7 cellular contexts compared by ENCODE assay signal in the genomic region with DNA sequence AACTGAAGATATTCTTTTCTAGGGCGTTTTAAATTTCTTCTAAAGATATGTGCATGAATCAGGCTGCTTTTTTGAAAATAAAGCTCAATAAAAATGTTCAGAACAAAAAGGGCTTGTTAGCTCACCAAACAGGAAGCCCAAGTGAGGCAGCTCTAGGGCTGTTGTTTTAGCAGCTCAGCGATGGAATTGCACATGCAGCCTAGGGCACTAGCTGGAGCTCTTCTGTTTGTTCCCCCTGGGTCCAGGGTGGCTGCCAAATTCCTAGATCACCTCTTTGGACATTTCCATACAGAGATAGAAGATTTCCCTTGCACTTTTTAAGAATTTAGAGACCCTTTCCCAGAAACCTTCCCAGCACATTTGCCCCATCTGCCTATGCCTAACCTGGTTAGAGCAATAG. TPM values are rescaled to one million over a fixed set of nuclear protein-coding genes. Genes with fewer than 3 reads are reported as not detected.
A peak's percentile ranks its signal among the peaks of the same experiment; 100 is the strongest.
DNase-seq lines count a peak whose midpoint lies in the region; ATAC-seq, FAIRE-seq and TF ChIP-seq lines count a peak whose summit lies in the region.
"Not testable (repeated sequence)": the region's sequence is repeated elsewhere in the genome, so short reads cannot be mapped to it uniquely, and the experiment has no call there.

No MANE protein-coding gene starts in this region.

- intact Hi-C loops in PC-3 (cut with micrococcal nuclease); endothelial cell of umbilical vein (cut with micrococcal nuclease): not testable (repeated sequence)

- peaks cover 28% of the 10 kb centered on the region for H3K36me3 Mint-ChIP-seq in GM23338 (ENCODE audit: low read depth)

- H3K4me1 Mint-ChIP-seq in GM23338, result not testable (repeated sequence)

- POLR2A ChIA-PET in PC-3 (lab: Charles Lee; ENCODE audit: unreplicated experiment); endothelial cell of umbilical vein (lab: Charles Lee): not testable (repeated sequence)

- H3K4me3 ChIP-seq in GM23338; PC-3 (ENCODE audit: low read length); endothelial cell of umbilical vein (replicated peaks in 1 of 3; ENCODE audit: insufficient read depth in 1 of 3, low read depth in 1 of 3, low read length in 3 of 3): not testable (repeated sequence)

- H3K9ac ChIP-seq in PC-3 (ENCODE audit: low read length); endothelial cell of umbilical vein (replicated peaks; ENCODE audit: extremely low read depth, insufficient read depth, low read length): not testable (repeated sequence)

- not testable (repeated sequence) for H3K27me3 Mint-ChIP-seq in GM23338 (ENCODE audit: insufficient read depth, low read depth, poor library complexity)

- not testable (repeated sequence) for H3K27ac ChIP-seq in GM23338 (ENCODE audit: low read depth); PC-3 (ENCODE audit: low read length); endothelial cell of umbilical vein (ENCODE audit: insufficient read depth, low read depth, low read length)
- H3K27ac ChIP-seq in VCaP, result peak overlapping the region; percentile 25; the same call in 1 of the 2 replicates

- H3K4me1 ChIP-seq in GM23338 (ENCODE audit: insufficient read depth); PC-3 (ENCODE audit: insufficient read depth, low read length); endothelial cell of umbilical vein (ENCODE audit: control insufficient read depth, extremely low read depth, insufficient read depth, low read length): not testable (repeated sequence)

- not testable (repeated sequence) for H3K36me3 ChIP-seq in GM23338 (ENCODE audit: insufficient read depth); PC-3 (ENCODE audit: low read depth, low read length); endothelial cell of umbilical vein (ENCODE audit: control insufficient read depth in 2 of 2, extremely low read depth in 1 of 2, insufficient read depth in 2 of 2, low read length in 2 of 2)

- H3K9me3 Mint-ChIP-seq in GM23338, result not testable (repeated sequence)

- FAIRE-seq in endothelial cell of umbilical vein (lab: Jason Lieb, UNC), result not testable (repeated sequence)

- peaks cover 27% of the 10 kb centered on the region for H3K79me2 ChIP-seq in GM23338 (replicated peaks; ENCODE audit: insufficient read depth)
- H3K79me2 ChIP-seq in PC-3 (ENCODE audit: low read length); endothelial cell of umbilical vein (ENCODE audit: control insufficient read depth, insufficient read depth, low read length): not testable (repeated sequence)

- H3K9me3 ChIP-seq in PC-3 (ENCODE audit: low read length); endothelial cell of umbilical vein (replicated peaks; ENCODE audit: control insufficient read depth, insufficient read depth, low read length): not testable (repeated sequence)

- not testable (repeated sequence) for H4K20me1 ChIP-seq in GM23338 (replicated peaks; ENCODE audit: insufficient read depth); PC-3 (ENCODE audit: low read length); endothelial cell of umbilical vein (replicated peaks; ENCODE audit: control insufficient read depth, extremely low read depth, insufficient read depth, low read length)

- dilution Hi-C loops in endothelial cell of umbilical vein (cut with MboI; ENCODE audit: extremely low pct_ligation_motif_present, low sequenced_read_pairs), result not testable (repeated sequence)

- TF ChIP-seq POLR2A in endothelial cell of umbilical vein (IDR thresholded peaks at IDR 0.05; ENCODE audit: low read depth, low read length), result not testable (repeated sequence)

- not testable (repeated sequence) for H3F3A ChIP-seq in GM23338 (replicated peaks; ENCODE audit: low read depth); PC-3 (ENCODE audit: low read length, unreplicated experiment)

- CTCF ChIA-PET in PC-3 (lab: Charles Lee); endothelial cell of umbilical vein (lab: Charles Lee): not testable (repeated sequence)

- H3K4me3 Mint-ChIP-seq in GM23338, result not testable (repeated sequence)

- H3K27ac Mint-ChIP-seq in GM23338, result not testable (repeated sequence)

- ATAC-seq in GM23338, result peak; percentile 43; the same call in 2 of the 3 replicates
- peak; percentile 72 for ATAC-seq in PC-3
- peak; percentile 75 for ATAC-seq in left lobe of liver

- BruUV-seq in PC-3 (replicated peaks; lab: Mats Ljungman, UMichigan); endothelial cell of umbilical vein (replicated peaks; lab: Mats Ljungman, UMichigan): not testable (repeated sequence)

- not testable (repeated sequence) for TF ChIP-seq CTCF in GM23338 (conservative IDR thresholded peaks at IDR 0.05; ENCODE audit: low read depth in 2 of 2); PC-3 (conservative IDR thresholded peaks at IDR 0.05; ENCODE audit: low read depth, low read length); VCaP (conservative IDR thresholded peaks at IDR 0.05); endothelial cell of umbilical vein (IDR thresholded peaks at IDR 0.05; ENCODE audit: extremely low read depth in 1 of 2, insufficient read depth in 1 of 2, low read depth in 1 of 2, low read length in 2 of 2)

- DNase-seq in GM23338 (ENCODE audit: low spot score); left lobe of liver (ENCODE audit: low spot score): not testable (repeated sequence)
- peak; percentile 6 for DNase-seq in PC-3
- peak; percentile 17 for DNase-seq in endothelial cell of umbilical vein (ENCODE audit: low read depth, low spot score)
- peak; percentile 2 to 16 for DNase-seq in lung microvascular endothelial cell (ENCODE audit: low read depth in 2 of 2)
- DNase-seq in pons (ENCODE audit: low spot score), result peak; percentile 12

- H3K9me2 ChIP-seq in GM23338 (ENCODE audit: insufficient read depth); PC-3 (replicated peaks; ENCODE audit: low read length): not testable (repeated sequence)

- H3K27me3 ChIP-seq in GM23338 (ENCODE audit: insufficient read depth); PC-3 (ENCODE audit: low read length); endothelial cell of umbilical vein (ENCODE audit: control insufficient read depth in 2 of 2, insufficient read depth in 2 of 2, low read length in 2 of 2): not testable (repeated sequence)

- not testable (repeated sequence) for H2AFZ ChIP-seq in GM23338; PC-3 (ENCODE audit: low read length); endothelial cell of umbilical vein (ENCODE audit: low read depth, low read length)

- H3K4me2 ChIP-seq in GM23338; PC-3 (ENCODE audit: low read length); endothelial cell of umbilical vein (ENCODE audit: insufficient read depth, low read length): not testable (repeated sequence)

- not testable (repeated sequence) for H3K9me1 ChIP-seq in endothelial cell of umbilical vein (replicated peaks; ENCODE audit: control insufficient read depth, extremely low read depth, insufficient read depth, low read length)

RNA-seq across cellular contexts. Expression of a gene that starts 42.2 kb away (rescaled TPM):
- total RNA-seq in GM23338 (2014; rRNA removed; shearing (Covaris generic)), result 30.1 TPM in 2 replicates
- 24.7 and 27.7 TPM in 2 replicates for polyA plus RNA-seq in GM23338 (2016; fragmentation: Nextera tagmentation; extraction: Ambion mirVana)
- 6.6 and 8.9 TPM in 2 replicates for total RNA-seq in PC-3 (2014; rRNA removed)
- 7.9 and 8.7 TPM in 2 replicates for total RNA-seq in endothelial cell of umbilical vein
- polyA plus RNA-seq in endothelial cell of umbilical vein, result 5.7 and 5.8 TPM in 2 replicates
- polyA plus RNA-seq in endothelial cell of umbilical vein (2011; cell fraction: cytosol; rRNA removed), result 5.9 and 7.2 TPM in 2 replicates
- polyA plus RNA-seq in endothelial cell of umbilical vein (2011; cell fraction: nucleus; rRNA removed), result 11.6 and 14.0 TPM in 2 replicates
- polyA plus RNA-seq in endothelial cell of umbilical vein (2012), result 3.6 and 4.7 TPM in 2 replicates
- 5.0 and 8.9 TPM in 2 replicates for polyA minus RNA-seq in endothelial cell of umbilical vein
- 12.8 TPM for polyA minus RNA-seq in endothelial cell of umbilical vein (2011; cell fraction: cytosol; rRNA and poly(A)+ RNA removed)
- 10.2 and 14.4 TPM in 2 replicates for polyA minus RNA-seq in endothelial cell of umbilical vein (2011; cell fraction: nucleus; rRNA and poly(A)+ RNA removed)
- 6.5 TPM for total RNA-seq in left lobe of liver
- total RNA-seq in lung microvascular endothelial cell, result 4.1 and 4.4 TPM in 2 replicates
